Comparison of ENCODE assay signal across 8 cellular contexts in the genomic region with DNA sequence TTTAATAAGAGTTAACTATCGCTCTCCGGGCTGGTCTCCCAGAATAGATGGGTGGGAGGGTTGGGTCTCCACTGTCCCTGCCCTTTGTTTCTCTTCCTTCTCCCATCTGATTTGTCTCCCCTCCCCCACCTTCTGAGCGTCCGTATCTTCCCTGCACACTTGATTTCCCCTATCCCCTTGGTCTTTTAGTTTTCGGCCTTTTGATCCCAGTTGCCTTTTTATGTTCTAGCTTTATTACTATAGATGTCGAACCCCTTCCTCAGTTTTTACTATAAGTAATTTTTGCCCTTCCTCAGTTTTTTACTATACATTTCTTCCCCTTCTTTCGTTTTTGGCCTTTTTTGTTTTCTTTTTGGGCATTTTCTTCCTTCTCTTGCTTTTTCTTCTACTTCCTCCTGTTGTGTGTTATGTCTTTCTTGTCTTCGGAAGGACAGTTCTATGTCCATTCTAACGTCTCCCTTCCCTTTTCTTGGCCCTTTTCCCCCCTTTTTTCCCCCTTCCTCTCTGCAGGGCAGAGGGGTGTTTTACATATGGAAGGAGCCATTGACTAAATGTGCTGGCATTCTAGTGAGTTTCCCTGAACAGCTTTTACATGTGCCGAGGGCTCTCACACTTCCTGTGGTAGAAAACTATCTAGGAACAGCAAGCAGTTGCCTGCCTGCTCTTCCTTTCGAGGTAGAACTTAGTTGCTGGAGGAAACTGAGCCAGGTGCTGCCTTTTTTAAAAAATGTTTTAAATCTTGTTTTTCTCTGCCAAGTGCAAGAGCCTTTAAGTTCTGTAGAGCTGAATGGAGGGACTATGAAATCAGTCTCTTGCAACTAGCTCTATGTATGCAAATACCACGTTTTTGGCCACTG. TPM values are rescaled to one million over a fixed set of nuclear protein-coding genes. Genes with fewer than 3 reads are reported as not detected.
DNase-seq lines count a peak whose midpoint lies in the region; ATAC-seq and TF ChIP-seq lines count a peak whose summit lies in the region.

No MANE protein-coding gene starts in this region.

- H3K27ac Mint-ChIP-seq in natural killer cell treated with Interleukin-12 subunit alpha and Interleukin-12 subunit beta and Interleukin-15 and Interleukin-18, amount 100 ng/mL, for 72 hours, result no peak overlapping the region

- H4K20me1 ChIP-seq in IMR-90 (ENCODE audit: insufficient read depth, low read length), result no peaks in the 10 kb centered on the region

- peak overlapping the region; percentile 85 for H2BK120ac ChIP-seq in IMR-90 (ENCODE audit: low read depth, low read length)

- peak overlapping the region; percentile 92 for H2BK5ac ChIP-seq in IMR-90 (ENCODE audit: low read depth, low read length, poor library complexity, severe bottlenecking)

- H3K27me3 Mint-ChIP-seq in natural killer cell treated with Interleukin-12 subunit alpha and Interleukin-12 subunit beta and Interleukin-15 and Interleukin-18, amount 100 ng/mL, for 72 hours, result peaks cover 42 to 62% of the 10 kb centered on the region in 2 donors

- ATAC-seq in IMR-90 (ENCODE audit: low read depth) (peak; percentile 29), HG03025 (IDR thresholded peaks at IDR 0.05; ENCODE audit: low FRiP score, unreplicated experiment) (no peak)
- ATAC-seq in natural killer cell treated with Interleukin-12 subunit alpha and Interleukin-12 subunit beta and Interleukin-15 and Interleukin-18, amount 100 ng/mL, for 72 hours, result no peak

- H3K36me3 Mint-ChIP-seq in natural killer cell treated with Interleukin-12 subunit alpha and Interleukin-12 subunit beta and Interleukin-15 and Interleukin-18, amount 100 ng/mL, for 72 hours, result no peaks in the 10 kb centered on the region

- no peaks in the 10 kb centered on the region for H3K9me3 ChIP-seq in IMR-90 (ENCODE audit: control insufficient read depth, insufficient read depth, low read length)

- H3K4me1 ChIP-seq in IMR-90 (ENCODE audit: control insufficient read depth, insufficient read depth, low read length), result peaks cover 3% of the 10 kb centered on the region

- H3K4ac ChIP-seq in IMR-90 (ENCODE audit: low read depth, low read length), result peak overlapping the region; percentile 93

- WGBS in IMR-90 (ENCODE audit: extremely low coverage in 2 of 2, insufficient read length in 1 of 2), 2 experiments, result no CpG with 5 or more reads among the region's 12 CpGs

- peak overlapping the region; percentile 52; the same call in 1 of the 2 replicates for H2AK5ac ChIP-seq in IMR-90 (ENCODE audit: low read depth, low read length)

- peak overlapping the region; percentile 71 for H2AFZ ChIP-seq in IMR-90 (replicated peaks; ENCODE audit: low read length, poor library complexity)

- H3K27me3 ChIP-seq in IMR-90 (ENCODE audit: control insufficient read depth, insufficient read depth, low read length), result no peaks in the 10 kb centered on the region

- H3K9ac ChIP-seq in IMR-90 (ENCODE audit: low read depth, low read length), result peak overlapping the region; percentile 96

- no peaks in the 10 kb centered on the region; the same call in 1 of the 2 replicates for H3K9me1 ChIP-seq in IMR-90 (ENCODE audit: insufficient read depth, low read length)

- CTCF ChIA-PET in IMR-90 (lab: Yijun Ruan, JAX), result interaction anchor here (0.5 to 0.8 kb wide), 2 partner anchors 94 to 334 kb away, joined by 3 read pairs; no protein-coding TSS in a partner anchor

- H2AK9ac ChIP-seq in IMR-90 (replicated peaks; ENCODE audit: low read depth, low read length, poor library complexity), result peak overlapping the region; percentile 25

- peak overlapping the region; percentile 65 for H4K91ac ChIP-seq in IMR-90 (ENCODE audit: insufficient read depth, low read depth, low read length)

- no peaks in the 10 kb centered on the region for H3K9me3 Mint-ChIP-seq in natural killer cell treated with Interleukin-12 subunit alpha and Interleukin-12 subunit beta and Interleukin-15 and Interleukin-18, amount 100 ng/mL, for 72 hours

- H3K23ac ChIP-seq in IMR-90 (ENCODE audit: low read depth, low read length), result peak overlapping the region; percentile 95

- peak overlapping the region; percentile 96 for H3K14ac ChIP-seq in IMR-90 (replicated peaks; ENCODE audit: low read depth, low read length)

- H3K56ac ChIP-seq in IMR-90 (ENCODE audit: extremely low read depth, insufficient read depth, low read length), result peak overlapping the region; percentile 93

- H3K27ac ChIP-seq in IMR-90 (ENCODE audit: insufficient read depth, low read length), result peak overlapping the region; percentile 81

- POLR2A ChIA-PET in IMR-90 (lab: Charles Lee; ENCODE audit: unreplicated experiment), result interaction anchor here (0.6 kb wide), 1 partner anchor 68 kb away, joined by 4 read pairs; no protein-coding TSS in a partner anchor

- TF ChIP-seq CTCF in IMR-90 (conservative IDR thresholded peaks at IDR 0.05; ENCODE audit: low read depth, low read length) (no peak), cardiac fibroblast (IDR thresholded peaks at IDR 0.05; ENCODE audit: low read depth, low read length) (no peak)

- peaks cover 18 to 58% of the 10 kb centered on the region in 2 experiments; a peak in 3 of 4 replicates for H3K79me1 ChIP-seq in IMR-90 (ENCODE audit: low read depth in 1 of 2, low read length in 2 of 2)

- no peak for TF ChIP-seq POLR2A in IMR-90 (IDR thresholded peaks at IDR 0.05; ENCODE audit: low read depth, low read length)

- TF ChIP-seq RAD21 in IMR-90 (IDR thresholded peaks at IDR 0.05; ENCODE audit: low read length), result no peak

- H2BK20ac ChIP-seq in IMR-90 (ENCODE audit: low read depth, low read length), result peak overlapping the region; percentile 44; the same call in 1 of the 2 replicates

- peak overlapping the region; percentile 88 for H3K4me2 ChIP-seq in IMR-90 (ENCODE audit: low read depth, low read length)

- peaks cover 18 to 27% of the 10 kb centered on the region in 2 donors for H3K4me1 Mint-ChIP-seq in natural killer cell treated with Interleukin-12 subunit alpha and Interleukin-12 subunit beta and Interleukin-15 and Interleukin-18, amount 100 ng/mL, for 72 hours (ENCODE audit: low read depth in 2 of 2)

- dilution Hi-C loops in IMR-90 (cut with HindIII; ENCODE audit: low sequenced_read_pairs, unreplicated experiment), result no loop called here

- peak overlapping the region; percentile 86 for H3K18ac ChIP-seq in IMR-90 (ENCODE audit: low read depth, low read length)

- H3K36me3 ChIP-seq in IMR-90 (ENCODE audit: control insufficient read depth, insufficient read depth, low read length), result no peaks in the 10 kb centered on the region

- DNase-seq in DMS153 (lab: John Stamatoyannopoulos, UW) (peak; percentile 21), IMR-90 (peak; percentile 78), cardiac fibroblast (ENCODE audit: low read depth in 2 of 2) (peak; percentile 55 to 63), SKM-1 (lab: John Stamatoyannopoulos, UW; ENCODE audit: unreplicated experiment) (no peak), glomerular visceral epithelial cell (ENCODE audit: extremely low spot score) (no peak), activated gamma-delta T cell treated with Interleukin-2 at 50 U/mL for 16 hours (no peak)
- DNase-seq in natural killer cell treated with Interleukin-12 subunit alpha and Interleukin-12 subunit beta and Interleukin-15 and Interleukin-18, amount 100 ng/mL, for 72 hours (ENCODE audit: low spot score), result no peak

- BruUV-seq in IMR-90 (replicated peaks; lab: Mats Ljungman, UMichigan), result TSS peak; percentile 59

- H3K4me3 Mint-ChIP-seq in natural killer cell treated with Interleukin-12 subunit alpha and Interleukin-12 subunit beta and Interleukin-15 and Interleukin-18, amount 100 ng/mL, for 72 hours, result peak overlapping the region; percentile 28

- H3K4me3 ChIP-seq in IMR-90 (ENCODE audit: insufficient read depth, low read depth, low read length) (peak overlapping the region; percentile 96), cardiac fibroblast (replicated peaks in 1 of 2; ENCODE audit: low read depth in 2 of 2, low read length in 2 of 2) (peak overlapping the region; percentile 69 to 74)

- peak overlapping the region; percentile 17; the same call in 1 of the 3 replicates for H2BK15ac ChIP-seq in IMR-90 (ENCODE audit: low read depth, low read length)

- H4K5ac ChIP-seq in IMR-90 (ENCODE audit: low read depth, low read length), result peak overlapping the region; percentile 31

- in situ Hi-C loops in IMR-90 (cut with MboI; ENCODE audit: low sequenced_read_pairs), result no loop called here

- intact Hi-C loops in IMR-90 (cut with micrococcal nuclease), result loop anchor here (1.0 to 2.0 kb wide), 2 partner anchors 103 to 158 kb away; partner anchors contain the start of gene CCAR1

- peak overlapping the region; percentile 28 to 91 for H4K8ac ChIP-seq in IMR-90 (ENCODE audit: low read depth in 2 of 2, low read length in 2 of 2)

TF ChIP-seq in IMR-90, 13 proteins besides CTCF, POLR2A, EP300 and RAD21:
- TF ChIP-seq RFX5 (IDR thresholded peaks at IDR 0.05; ENCODE audit: low read depth, low read length) (no peak), MAZ (IDR thresholded peaks at IDR 0.05; ENCODE audit: borderline replicate concordance, low read depth, low read length) (no peak), BHLHE40 (IDR thresholded peaks at IDR 0.05; ENCODE audit: low read depth, low read length) (peak; percentile 48; the same call in 1 of the 2 replicates), MXI1 (IDR thresholded peaks at IDR 0.05; ENCODE audit: borderline replicate concordance, low read depth, low read length) (peak; percentile 67)

RNA-seq across cellular contexts. Expression of gene TET1, which starts 2.8 kb away (rescaled TPM):
- total RNA-seq in IMR-90 (2012; rRNA removed), result 4.3 and 5.6 TPM in 2 replicates
- polyA plus RNA-seq in IMR-90 (2012; rRNA removed), result 0.76 and 1.0 TPM in 2 replicates
- 0.21 and 0.35 TPM in 2 replicates for polyA plus RNA-seq in IMR-90 (2012; cell fraction: cytosol; rRNA removed)
- 0.59 and 1.8 TPM in 2 replicates for polyA plus RNA-seq in IMR-90 (2012; cell fraction: nucleus; rRNA removed; ENCODE audit: low replicate concordance)
- under 1 TPM; 0.31 to 0.45 TPM for total RNA-seq in natural killer cell treated with Interleukin-12 subunit alpha and Interleukin-12 subunit beta and Interleukin-15 and Interleukin-18, amount 100 ng/mL, for 72 hours

RNA-seq across cellular contexts. Expression of gene SLC25A16, which starts 35.6 kb away (rescaled TPM):
- 20.6 and 26.7 TPM in 2 replicates for total RNA-seq in IMR-90 (2012; rRNA removed)
- 6.1 and 9.9 TPM in 2 replicates for polyA plus RNA-seq in IMR-90 (2012; rRNA removed)
- 0.96 and 1.0 TPM in 2 replicates for polyA plus RNA-seq in IMR-90 (2012; cell fraction: cytosol; rRNA removed)
- 7.9 and 23.4 TPM in 2 replicates for polyA plus RNA-seq in IMR-90 (2012; cell fraction: nucleus; rRNA removed; ENCODE audit: low replicate concordance)
- 10 to 100 TPM; 28.9 to 41.3 TPM for total RNA-seq in natural killer cell treated with Interleukin-12 subunit alpha and Interleukin-12 subunit beta and Interleukin-15 and Interleukin-18, amount 100 ng/mL, for 72 hours

Comparison
In these comparisons a context has a peak if more than half of its experiments do, and no peak if none do; other contexts are left out.
1. DNase-seq: peak in DMS153 (single experiment), IMR-90 (single experiment) and cardiac fibroblast (2 of 2); none in natural killer cell treated with Interleukin-12 subunit alpha and Interleukin-12 subunit beta and Interleukin-15 and Interleukin-18, amount 100 ng/mL, for 72 hours (single experiment), SKM-1 (single experiment), glomerular visceral epithelial cell (single experiment) and activated gamma-delta T cell treated with Interleukin-2 at 50 U/mL for 16 hours (single experiment).